ENCODE assay signal across 11 cellular contexts in the genomic region with DNA sequence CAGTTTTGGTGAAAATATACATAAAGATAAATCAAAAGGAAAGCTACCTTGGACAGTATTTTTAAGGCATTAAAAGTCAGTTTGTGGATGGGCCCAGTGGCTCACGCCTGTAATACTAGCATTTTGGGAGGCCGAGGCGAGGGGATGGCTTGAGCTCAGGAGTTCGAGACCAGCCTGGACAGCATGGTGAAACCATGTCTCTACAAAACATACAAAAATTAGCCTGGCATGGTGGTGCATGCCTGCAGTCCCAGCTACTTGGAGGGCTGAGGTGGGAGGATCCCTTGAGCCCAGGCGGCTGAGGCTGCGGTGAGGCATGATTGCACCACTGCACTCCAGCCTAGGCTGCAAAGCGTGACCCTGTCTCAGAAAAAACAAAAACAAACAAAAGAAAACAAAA.
"Had no signal": no experiment of that assay in that cellular context is flagged by ENCODE, and none has a peak within 500 bp of the region (broad histone marks: within the 10 kb centered on the region; RNA-seq: fewer than 3 reads in every experiment).

No MANE protein-coding gene starts in this region.

- FAIRE-seq: H1, H54 had no signal

- H3K4me1 ChIP-seq: HAP-1 had no signal

- H3K9me3 ChIP-seq: HAP-1 had no signal

- ATAC-seq: GM23338, HCT116 had no signal

- H3K4me3 Mint-ChIP-seq: GM23338, H9, HFFc6 had no signal

- H2AFZ ChIP-seq: GM23248, GM23338 had no signal

- H3K4me2 ChIP-seq: GM23338 had no signal

- H3K4me1 Mint-ChIP-seq: GM23338, H9 had no signal

- H3K4me3 ChIP-seq: GM23248, GM23338, HAP-1 had no signal

- H3K27ac ChIP-seq: GM23248 had no signal

- H3K27ac Mint-ChIP-seq: GM23338, H9, HFFc6 had no signal

- H3K9ac ChIP-seq: GM23248 had no signal

- H3K36me3 ChIP-seq: HAP-1 had no signal

- DNase-seq: GM23248, GOT3, H7, H9, HCEC 1CT, HFFc6 had no signal
